8 cellular contexts compared by ENCODE assay signal in genomic region chr11:46649180-46649738, GRCh38. TPM values are rescaled to one million over a fixed set of nuclear protein-coding genes. Genes with fewer than 3 reads are reported as not detected.
DNase-seq lines count a peak whose midpoint lies in the region; ATAC-seq and TF ChIP-seq lines count a peak whose summit lies in the region.

No MANE protein-coding gene starts in this region.

- H3K14ac ChIP-seq in neuronal stem cell (ENCODE audit: low read length) = no peak overlapping the region

- DNase-seq in AG08396 (ENCODE audit: low spot score) = peak; percentile 77
- DNase-seq in RWPE1 (ENCODE audit: low spot score) = peak; percentile 79
- DNase-seq in fibroblast of peridontal ligament (ENCODE audit: extremely low read depth) = peak; percentile 98
- peak; percentile 11 for DNase-seq in neuronal stem cell (ENCODE audit: low spot score)
- DNase-seq in effector CD4-positive, alpha-beta T cell = no peak
- no peak for DNase-seq in DMS53 treated with DMSO at 0.1 percent for 48 hours (lab: John Stamatoyannopoulos, UW; ENCODE audit: unreplicated experiment)
- DNase-seq in D341Med (ENCODE audit: low spot score) = no peak

- H3K9me3 ChIP-seq in neuronal stem cell (replicated peaks in 1 of 2; ENCODE audit: control insufficient read depth in 2 of 2, insufficient read depth in 1 of 2, low read depth in 1 of 2, low read length in 2 of 2) = no peaks in the 10 kb centered on the region

- CTCF ChIA-PET in RWPE1 (lab: Yijun Ruan, JAX) = no interaction called here

- no peak overlapping the region for H4K8ac ChIP-seq in neuronal stem cell (ENCODE audit: low read depth, low read length)

- H3K27ac ChIP-seq in RWPE1 (no peak overlapping the region), neuronal stem cell (replicated peaks; ENCODE audit: low read length) (no peak overlapping the region)

- H3K18ac ChIP-seq in neuronal stem cell (ENCODE audit: low read length) = no peak overlapping the region

- H2BK120ac ChIP-seq in neuronal stem cell (ENCODE audit: low read depth, low read length) = no peak overlapping the region

- no peak overlapping the region for H2BK15ac ChIP-seq in neuronal stem cell (ENCODE audit: low read length)

- H3K79me1 ChIP-seq in neuronal stem cell (ENCODE audit: low read depth, low read length) = no peaks in the 10 kb centered on the region

- no peak for TF ChIP-seq CTCF in RWPE1 (conservative IDR thresholded peaks at IDR 0.05; ENCODE audit: low read depth)

- no peak overlapping the region for H3K23ac ChIP-seq in neuronal stem cell (ENCODE audit: low read depth, low read length, poor library complexity)

- peaks cover 0 to 4% of the 10 kb centered on the region in 2 donors for H3K4me1 ChIP-seq in neuronal stem cell (ENCODE audit: control insufficient read depth in 2 of 2, insufficient read depth in 1 of 2, low read depth in 1 of 2, low read length in 2 of 2)

- H2BK12ac ChIP-seq in neuronal stem cell (ENCODE audit: low read length) = no peak overlapping the region

- no peak overlapping the region for H2AK5ac ChIP-seq in neuronal stem cell (ENCODE audit: low read depth, low read length)

- ATAC-seq in HG03095 (IDR thresholded peaks at IDR 0.05; ENCODE audit: unreplicated experiment) = no peak

- no CpG with 5 or more reads among the region's 2 CpGs for WGBS in neuronal stem cell (ENCODE audit: extremely low coverage in 2 of 2, insufficient read length in 2 of 2, insufficient replicate concordance in 1 of 2), 2 donors

- H3K27me3 ChIP-seq in neuronal stem cell (ENCODE audit: control insufficient read depth in 3 of 3, insufficient read depth in 3 of 3, low read depth in 1 of 3, low read length in 3 of 3) = no peaks in the 10 kb centered on the region

- H2BK5ac ChIP-seq in neuronal stem cell (ENCODE audit: low read length) = no peak overlapping the region

- no peak overlapping the region for H3K4ac ChIP-seq in neuronal stem cell (ENCODE audit: low read length)

- POLR2A ChIA-PET in RWPE1 (lab: Yijun Ruan, JAX; ENCODE audit: low non-redundant PET) = no interaction called here

- peaks cover 14 to 90% of the 10 kb centered on the region in 2 donors for H3K36me3 ChIP-seq in neuronal stem cell (replicated peaks in 1 of 2; ENCODE audit: control insufficient read depth in 2 of 2, insufficient read depth in 2 of 2, low read length in 2 of 2)

- H3K4me2 ChIP-seq in neuronal stem cell (ENCODE audit: insufficient read depth, low read length, poor library complexity, severe bottlenecking) = no peak overlapping the region

- peak overlapping the region; percentile 45 for H2AFZ ChIP-seq in neuronal stem cell (ENCODE audit: low read length)

- H3K9ac ChIP-seq in neuronal stem cell (ENCODE audit: low read depth, low read length, poor library complexity) = no peak overlapping the region

- no peak overlapping the region for H3K4me3 ChIP-seq in neuronal stem cell (ENCODE audit: low read length in 2 of 2)

- H4K91ac ChIP-seq in neuronal stem cell (ENCODE audit: low read depth, low read length, poor library complexity) = no peak overlapping the region

RNA-seq across cellular contexts. Expression of gene ATG13, which starts 31.9 kb away (rescaled TPM):
- 51.6 TPM for polyA plus RNA-seq in neuronal stem cell (2013, experiment 1 of 2)
- 50.8 TPM for polyA plus RNA-seq in neuronal stem cell (2013, experiment 2 of 2)

RNA-seq across cellular contexts. Expression of gene HARBI1, which starts 32.2 kb away (rescaled TPM):
- polyA plus RNA-seq in neuronal stem cell (2013, experiment 1 of 2) = 2.9 TPM
- 3.3 TPM for polyA plus RNA-seq in neuronal stem cell (2013, experiment 2 of 2)

RNA-seq across cellular contexts. Expression of gene ARHGAP1, which starts 51.2 kb away (rescaled TPM):
- 14.9 TPM for polyA plus RNA-seq in neuronal stem cell (2013, experiment 1 of 2)
- 16.1 TPM for polyA plus RNA-seq in neuronal stem cell (2013, experiment 2 of 2)

RNA-seq across cellular contexts. Expression of gene ZNF408, which starts 51.6 kb away (rescaled TPM):
- polyA plus RNA-seq in neuronal stem cell (2013, experiment 1 of 2) = 4.8 TPM
- 5.0 TPM for polyA plus RNA-seq in neuronal stem cell (2013, experiment 2 of 2)

RNA-seq across cellular contexts. Expression of gene AMBRA1, which starts 55.4 kb away (rescaled TPM):
- 9.9 TPM for polyA plus RNA-seq in neuronal stem cell (2013, experiment 1 of 2)
- 9.1 TPM for polyA plus RNA-seq in neuronal stem cell (2013, experiment 2 of 2)

Comparison
In these comparisons a context has a peak if more than half of its experiments do, and no peak if none do; other contexts are left out.
1. DNase-seq: peak in AG08396 (single experiment), RWPE1 (single experiment), fibroblast of peridontal ligament (single experiment) and neuronal stem cell (single experiment); none in effector CD4-positive, alpha-beta T cell (single experiment), DMS53 treated with DMSO at 0.1 percent for 48 hours (single experiment) and D341Med (single experiment).